9 cellular contexts compared by ENCODE assay signal in the genomic region with DNA sequence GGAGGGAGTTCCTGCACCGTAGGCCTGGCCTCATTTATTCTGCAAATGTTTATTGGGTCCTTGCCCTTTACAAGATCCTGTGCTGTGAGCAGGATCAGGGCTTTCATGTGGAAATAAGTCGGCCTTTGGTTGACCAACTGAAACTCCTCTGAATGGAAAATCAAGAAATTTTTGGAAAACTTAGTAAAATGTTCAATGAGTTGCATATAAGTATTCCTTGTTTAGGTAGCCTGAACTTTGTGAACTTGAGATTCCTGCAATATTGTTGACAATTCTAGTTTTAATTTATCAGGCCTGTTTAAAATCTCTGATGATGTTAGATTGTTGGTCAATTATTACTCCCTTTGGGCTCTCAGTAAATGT. TPM values are rescaled to one million over a fixed set of nuclear protein-coding genes. Genes with fewer than 3 reads are reported as not detected.
DNase-seq lines count a peak whose midpoint lies in the region; ATAC-seq and TF ChIP-seq lines count a peak whose summit lies in the region.
"Had no signal": no experiment of that assay in that cellular context is flagged by ENCODE, and none has a peak within 500 bp of the region (broad histone marks: within the 10 kb centered on the region; RNA-seq: fewer than 3 reads in every experiment).

No MANE protein-coding gene starts in this region.

- H3K4me1 ChIP-seq in adrenal gland (replicated peaks in 1 of 2) (peaks cover 40 to 64% of the 10 kb centered on the region in 2 donors), subcutaneous abdominal adipose tissue (ENCODE audit: control insufficient read depth in 5 of 5, insufficient read depth in 5 of 5, low read length in 5 of 5) (peaks cover 3 to 55% (median 32%) of the 10 kb centered on the region in 5 donors)

- peaks cover under 1% of the 10 kb centered on the region for H3K36me3 Mint-ChIP-seq in IgD-negative memory B cell

- ATAC-seq in left lobe of liver (no peak), HG03159 (IDR thresholded peaks at IDR 0.05; ENCODE audit: unreplicated experiment) (no peak)

- H3K36me3 ChIP-seq in adrenal gland (replicated peaks in 1 of 2) (peaks cover 0 to 21% of the 10 kb centered on the region in 2 donors), subcutaneous abdominal adipose tissue (ENCODE audit: control insufficient read depth in 5 of 5, insufficient read depth in 5 of 5, low read length in 5 of 5) (peaks cover 9 to 26% (median 16%) of the 10 kb centered on the region in 5 donors)

- in situ Hi-C loops in GM13976 (cut with MboI; ENCODE audit: low sequenced_read_pairs, unreplicated experiment), result no loop called here

- H3K27me3 ChIP-seq in adrenal gland, result no peaks in the 10 kb centered on the region
- no peaks in the 10 kb centered on the region for H3K27me3 ChIP-seq in subcutaneous abdominal adipose tissue (ENCODE audit: control insufficient read depth in 5 of 5, insufficient read depth in 4 of 5, low read length in 5 of 5)

- TF ChIP-seq CTCF in adrenal gland (IDR thresholded peaks at IDR 0.05), result no peak
- TF ChIP-seq CTCF in GM13976 (IDR thresholded peaks at IDR 0.05; ENCODE audit: borderline replicate concordance, control extremely low read depth, extremely low read depth, insufficient read depth, missing control alignments), result no peak

- DNase-seq in adrenal gland (no peak), kidney glomerular epithelial cell (lab: John Stamatoyannopoulos, UW) (peak; percentile 60), GM13976 (ENCODE audit: low spot score) (no peak), left lobe of liver (ENCODE audit: low spot score) (no peak), NCI-H128 (lab: John Stamatoyannopoulos, UW; ENCODE audit: unreplicated experiment) (no peak)

- H3K27me3 Mint-ChIP-seq in IgD-negative memory B cell, result no peaks in the 10 kb centered on the region

- peak overlapping the region; percentile 89 to 98 (median 94) for H3K4me3 Mint-ChIP-seq in IgD-negative memory B cell

- H3K9me3 Mint-ChIP-seq in IgD-negative memory B cell, result no peaks in the 10 kb centered on the region

- 0% methylated on average over 2 of the region's 2 CpGs for WGBS in adrenal gland, 4 donors

- intact Hi-C loops in adrenal gland (cut with DNase I), result no loop called here

- H3K27ac Mint-ChIP-seq in IgD-negative memory B cell, result peak overlapping the region; percentile 93 to 99 (median 95)

- H3K4me1 Mint-ChIP-seq in IgD-negative memory B cell, result peaks cover 29 to 37% (median 36%) of the 10 kb centered on the region in 3 donors

- H3K4me3 ChIP-seq in adrenal gland (peak overlapping the region; percentile 12 to 79 (median 40)), subcutaneous abdominal adipose tissue (ENCODE audit: low read depth in 1 of 5, low read length in 5 of 5) (peak overlapping the region; percentile 83 to 91 (median 89))

- TF ChIP-seq POLR2A in adrenal gland (IDR thresholded peaks at IDR 0.05), result no peak

- H3K9me3 ChIP-seq in adrenal gland (replicated peaks in 1 of 3) (no peaks in the 10 kb centered on the region), subcutaneous abdominal adipose tissue (ENCODE audit: control insufficient read depth in 5 of 5, low read length in 5 of 5) (no peaks in the 10 kb centered on the region)

- peak overlapping the region in 4 of 5 donors; percentile 94 to 99 (median 96) for H3K27ac ChIP-seq in adrenal gland
- peak overlapping the region; percentile 96 for H3K27ac ChIP-seq in subcutaneous abdominal adipose tissue (ENCODE audit: low read depth, low read length)

- H3K9ac ChIP-seq in subcutaneous abdominal adipose tissue (ENCODE audit: low read length in 5 of 5), result peak overlapping the region; percentile 81 to 93 (median 91)

RNA-seq across cellular contexts. Expression of gene MAML1, which starts 1.1 kb away (rescaled TPM):
- polyA plus RNA-seq in IgD-negative memory B cell, result 4.7 TPM
- 10 to 100 TPM; 20.1 to 70.7 (median 32.4) TPM for total RNA-seq in adrenal gland
- 10 to 100 TPM in 2 of 3 donors, 1 to 10 TPM in 1; 7.3 to 19.0 (median 12.6) TPM for polyA plus RNA-seq in adrenal gland
- total RNA-seq in left lobe of liver, result 7.3 TPM

RNA-seq across cellular contexts. Expression of gene CANX, which starts 35.0 kb away (rescaled TPM):
- polyA plus RNA-seq in IgD-negative memory B cell (147 TPM), adrenal gland (100 to 1,000 TPM in 1 of 3 donors, 10 to 100 TPM in 2; 80.0 to 992 (median 88.0) TPM)
- total RNA-seq in adrenal gland (1,000 to 10,000 TPM in 1 of 8 donors, 100 to 1,000 TPM in 7; 217 to 1,022 (median 394) TPM), left lobe of liver (501 TPM)

RNA-seq across cellular contexts. Expression of gene CBY3, which starts 52.9 kb away (rescaled TPM):
- polyA plus RNA-seq in IgD-negative memory B cell, result 0.64 TPM
- not detected for total RNA-seq in adrenal gland
- under 1 TPM in 1 of 3 donors, not detected in 2; 0.10 TPM for polyA plus RNA-seq in adrenal gland
- total RNA-seq in left lobe of liver, result not detected
- total RNA-seq: dermis blood vessel endothelial cell had no signal
